In the genomic region with DNA sequence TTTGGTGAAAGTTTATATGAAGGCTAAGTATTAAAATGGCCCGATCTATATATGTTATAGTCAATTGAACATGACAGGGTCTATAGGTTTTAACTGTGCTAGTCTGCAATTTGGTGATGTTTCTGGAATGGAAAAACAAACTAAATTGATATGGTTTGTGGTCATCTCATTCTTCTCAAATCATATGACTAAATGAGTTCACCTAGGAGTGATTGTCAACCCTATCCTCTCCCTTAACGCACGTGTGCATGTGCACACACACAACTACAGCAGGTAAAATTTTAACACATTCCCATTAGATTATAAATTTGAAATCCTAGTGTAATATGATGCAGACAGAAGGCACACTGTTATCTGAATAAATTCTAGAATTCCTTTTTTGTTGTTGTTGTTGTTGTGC, we compare ENCODE assay signal across 25 cellular contexts. TPM values are rescaled to one million over a fixed set of nuclear protein-coding genes. Genes with fewer than 3 reads are reported as not detected.
DNase-seq lines count a peak whose midpoint lies in the region; ATAC-seq and TF ChIP-seq lines count a peak whose summit lies in the region.
"Had no signal": no experiment of that assay in that cellular context is flagged by ENCODE, and none has a peak within 500 bp of the region (broad histone marks: within the 10 kb centered on the region; RNA-seq: fewer than 3 reads in every experiment).

No MANE protein-coding gene starts in this region.

- 100% methylated on average over 3 of the region's 3 CpGs for WGBS in mammary epithelial cell (ENCODE audit: low coverage, missing lambda C conversion rate)

- H3K9me3 ChIP-seq in PC-3 (ENCODE audit: low read length) (no peaks in the 10 kb centered on the region), mammary epithelial cell (replicated peaks; ENCODE audit: insufficient read depth, low read length) (no peaks in the 10 kb centered on the region), gastrocnemius medialis (no peaks in the 10 kb centered on the region)
- H3K9me3 ChIP-seq: left ventricle myocardium inferior, neutrophil, psoas muscle had no signal

- H4K20me1 ChIP-seq in PC-3 (ENCODE audit: low read length) = 0 out of 2 replicates have a peak, but pooled peaks cover 7% of the 10 kb centered on the region
- no peaks in the 10 kb centered on the region for H4K20me1 ChIP-seq in mammary epithelial cell (ENCODE audit: insufficient read depth, low read length)

- no peaks in the 10 kb centered on the region for H3K27me3 ChIP-seq in PC-3 (ENCODE audit: low read length)
- H3K27me3 ChIP-seq in mammary epithelial cell (ENCODE audit: insufficient read depth, low read length) = no peaks in the 10 kb centered on the region
- H3K27me3 ChIP-seq in gastrocnemius medialis = no peaks in the 10 kb centered on the region
- H3K27me3 ChIP-seq: neutrophil had no signal

- H3K79me2 ChIP-seq in PC-3 (ENCODE audit: low read length) (peaks cover 7% of the 10 kb centered on the region), mammary epithelial cell (ENCODE audit: insufficient read depth, low read length) (peaks cover 17% of the 10 kb centered on the region)

- H3K36me3 Mint-ChIP-seq in activated CD4-positive, alpha-beta memory T cell treated with anti-CD3 and anti-CD28 coated beads, Interleukin-2, amount 10 ng/mL, durations not matched to agents 7 days and 5 days (ENCODE audit: low read depth) = peaks cover 91% of the 10 kb centered on the region
- peaks cover 71% of the 10 kb centered on the region for H3K36me3 Mint-ChIP-seq in activated CD4-positive, alpha-beta memory T cell treated with anti-CD3 and anti-CD28 coated beads for 36 hours
- peaks cover 28 to 45% of the 10 kb centered on the region in 2 donors for H3K36me3 Mint-ChIP-seq in stimulated activated naive B cell treated with anti-CD40 and anti-IgM and Interleukin-4, amounts not matched to agents 10 μg/mL and 1 μg/mL and 100 μg/mL, for 72 hours
- peaks cover 82% of the 10 kb centered on the region for H3K36me3 Mint-ChIP-seq in T-helper 2 cell treated with Interferon-gamma antibody and Interleukin-4, amounts not matched to agents 5 μg/mL and 100 μg/mL, for 36 hours (ENCODE audit: low read depth)

- in situ Hi-C loops in mammary epithelial cell (cut with MboI; ENCODE audit: low sequenced_read_pairs in 2 of 2) = no loop called here
- in situ Hi-C loops in gastrocnemius medialis (cut with MboI; ENCODE audit: low sequenced_read_pairs in 4 of 4) = loop anchor here in 1 of 4 donors (10.0 kb wide), 1 partner anchor 71 kb away; no protein-coding TSS in a partner anchor

- H3K9me2 ChIP-seq in PC-3 (replicated peaks; ENCODE audit: low read length) = no peaks in the 10 kb centered on the region; the same call in 1 of the 2 replicates

- 0 out of 2 replicates have a peak overlapping the region, but pooled peaks have one; percentile 6 for H3K9ac ChIP-seq in PC-3 (ENCODE audit: low read length)
- H3K9ac ChIP-seq in mammary epithelial cell (ENCODE audit: insufficient read depth, low read length) = no peak overlapping the region

- H3K4me1 ChIP-seq in PC-3 (ENCODE audit: insufficient read depth, low read length) = peaks cover 31% of the 10 kb centered on the region
- H3K4me1 ChIP-seq in mammary epithelial cell (ENCODE audit: insufficient read depth, low read length) = peaks cover 20% of the 10 kb centered on the region
- peaks cover 5 to 18% of the 10 kb centered on the region in 2 donors for H3K4me1 ChIP-seq in gastrocnemius medialis

- no peak overlapping the region for H3K4me3 Mint-ChIP-seq in activated CD4-positive, alpha-beta memory T cell treated with anti-CD3 and anti-CD28 coated beads, Interleukin-2, amount 10 ng/mL, durations not matched to agents 7 days and 5 days
- H3K4me3 Mint-ChIP-seq in activated CD4-positive, alpha-beta memory T cell treated with anti-CD3 and anti-CD28 coated beads for 36 hours = no peak overlapping the region
- no peak overlapping the region for H3K4me3 Mint-ChIP-seq in stimulated activated naive B cell treated with anti-CD40 and anti-IgM and Interleukin-4, amounts not matched to agents 10 μg/mL and 1 μg/mL and 100 μg/mL, for 72 hours
- no peak overlapping the region for H3K4me3 Mint-ChIP-seq in T-helper 2 cell treated with Interferon-gamma antibody and Interleukin-4, amounts not matched to agents 5 μg/mL and 100 μg/mL, for 36 hours
- H3K4me3 Mint-ChIP-seq: CD8-positive, alpha-beta T cell; dendritic cell treated with granulocyte-macrophage colony-stimulating factor and Interleukin-4, amounts not matched to agents 40 ng/mL and 50 ng/mL, for 4 days; naive B cell had no signal

- no peak overlapping the region for H2AFZ ChIP-seq in PC-3 (ENCODE audit: low read length)
- no peak overlapping the region for H2AFZ ChIP-seq in mammary epithelial cell (ENCODE audit: low read depth, low read length)

- H3K4me1 Mint-ChIP-seq in activated CD4-positive, alpha-beta memory T cell treated with anti-CD3 and anti-CD28 coated beads, Interleukin-2, amount 10 ng/mL, durations not matched to agents 7 days and 5 days = peaks cover 75% of the 10 kb centered on the region
- H3K4me1 Mint-ChIP-seq in activated CD4-positive, alpha-beta memory T cell treated with anti-CD3 and anti-CD28 coated beads for 36 hours (ENCODE audit: low read depth) = peaks cover 45% of the 10 kb centered on the region
- H3K4me1 Mint-ChIP-seq in stimulated activated naive B cell treated with anti-CD40 and anti-IgM and Interleukin-4, amounts not matched to agents 10 μg/mL and 1 μg/mL and 100 μg/mL, for 72 hours = peaks cover 5 to 6% of the 10 kb centered on the region in 2 donors
- peaks cover 63% of the 10 kb centered on the region for H3K4me1 Mint-ChIP-seq in T-helper 2 cell treated with Interferon-gamma antibody and Interleukin-4, amounts not matched to agents 5 μg/mL and 100 μg/mL, for 36 hours (ENCODE audit: low read depth)

- intact Hi-C loops in activated CD4-positive, alpha-beta memory T cell treated with anti-CD3 and anti-CD28 coated beads for 36 hours (cut with micrococcal nuclease) = no loop called here
- intact Hi-C loops in PC-3 (cut with micrococcal nuclease) = loop anchor here (1.0 to 2.0 kb wide), 3 partner anchors 9 to 475 kb away; partner anchors contain the start of gene CLDND1
- intact Hi-C loops in mammary epithelial cell (cut with micrococcal nuclease) = loop anchor here (1.0 to 2.0 kb wide), 3 partner anchors 9 to 67 kb away; partner anchors contain the start of gene CLDND1
- intact Hi-C loops in gastrocnemius medialis (cut with DNase I; ENCODE audit: low total_unique reads) = no loop called here

- TF ChIP-seq CTCF in PC-3 (conservative IDR thresholded peaks at IDR 0.05; ENCODE audit: low read depth, low read length) (no peak), mammary epithelial cell (conservative IDR thresholded peaks at IDR 0.05 in 1 of 2, IDR thresholded peaks at IDR 0.05 in 1 of 2; ENCODE audit: extremely low read depth in 1 of 2, insufficient read depth in 1 of 2, low read depth in 1 of 2, low read length in 2 of 2) (no peak), gastrocnemius medialis (IDR thresholded peaks at IDR 0.05 in 4 of 5, conservative IDR thresholded peaks at IDR 0.05 in 1 of 5) (no peak), omental fat pad (IDR thresholded peaks at IDR 0.05) (no peak)

- no peak for DNase-seq in activated CD4-positive, alpha-beta memory T cell treated with anti-CD3 and anti-CD28 coated beads, Interleukin-2, amount 10 ng/mL, durations not matched to agents 7 days and 5 days
- DNase-seq in activated CD4-positive, alpha-beta memory T cell treated with anti-CD3 and anti-CD28 coated beads for 36 hours = no peak
- DNase-seq in PC-3 = no peak
- no peak for DNase-seq in mammary epithelial cell
- DNase-seq in gastrocnemius medialis = no peak
- DNase-seq in stimulated activated naive B cell treated with anti-CD40 and anti-IgM and Interleukin-4, amounts not matched to agents 10 μg/mL and 1 μg/mL and 100 μg/mL, for 72 hours = no peak
- no peak for DNase-seq in T-helper 2 cell treated with Interferon-gamma antibody and Interleukin-4, amounts not matched to agents 5 μg/mL and 100 μg/mL, for 36 hours (ENCODE audit: low spot score)
- DNase-seq in omental fat pad (ENCODE audit: low spot score) = no peak
- DNase-seq: activated naive CD4-positive, alpha-beta T cell; CD8-positive, alpha-beta T cell; KBM-7; left ventricle myocardium inferior; MM.1S; naive B cell; NCI-H1417 treated with DMSO at 0.1 percent for 48 hours; NCI-H2081; NCI-H345; SHP77 had no signal

- H3K36me3 ChIP-seq in PC-3 (ENCODE audit: low read depth, low read length) (peaks cover 23% of the 10 kb centered on the region), mammary epithelial cell (ENCODE audit: insufficient read depth, low read length) (peaks cover 15% of the 10 kb centered on the region), gastrocnemius medialis (peaks cover 0 to 38% of the 10 kb centered on the region in 2 donors)

- no peaks in the 10 kb centered on the region for H3K27me3 Mint-ChIP-seq in activated CD4-positive, alpha-beta memory T cell treated with anti-CD3 and anti-CD28 coated beads, Interleukin-2, amount 10 ng/mL, durations not matched to agents 7 days and 5 days
- H3K27me3 Mint-ChIP-seq in activated CD4-positive, alpha-beta memory T cell treated with anti-CD3 and anti-CD28 coated beads for 36 hours = no peaks in the 10 kb centered on the region
- no peaks in the 10 kb centered on the region for H3K27me3 Mint-ChIP-seq in stimulated activated naive B cell treated with anti-CD40 and anti-IgM and Interleukin-4, amounts not matched to agents 10 μg/mL and 1 μg/mL and 100 μg/mL, for 72 hours
- H3K27me3 Mint-ChIP-seq in T-helper 2 cell treated with Interferon-gamma antibody and Interleukin-4, amounts not matched to agents 5 μg/mL and 100 μg/mL, for 36 hours (ENCODE audit: low read depth) = no peaks in the 10 kb centered on the region
- H3K27me3 Mint-ChIP-seq: dendritic cell treated with granulocyte-macrophage colony-stimulating factor and Interleukin-4, amounts not matched to agents 40 ng/mL and 50 ng/mL, for 4 days; naive B cell had no signal

- BruUV-seq in PC-3 (replicated peaks; lab: Mats Ljungman, UMichigan) (no TSS peak), mammary epithelial cell (replicated peaks; lab: Mats Ljungman, UMichigan) (no TSS peak)

- dilution Hi-C loops in mammary epithelial cell (cut with HindIII; ENCODE audit: low sequenced_read_pairs) = no loop called here

- H3K27ac Mint-ChIP-seq in activated CD4-positive, alpha-beta memory T cell treated with anti-CD3 and anti-CD28 coated beads, Interleukin-2, amount 10 ng/mL, durations not matched to agents 7 days and 5 days = peak overlapping the region; percentile 8
- no peak overlapping the region for H3K27ac Mint-ChIP-seq in activated CD4-positive, alpha-beta memory T cell treated with anti-CD3 and anti-CD28 coated beads for 36 hours
- H3K27ac Mint-ChIP-seq in stimulated activated naive B cell treated with anti-CD40 and anti-IgM and Interleukin-4, amounts not matched to agents 10 μg/mL and 1 μg/mL and 100 μg/mL, for 72 hours = no peak overlapping the region
- no peak overlapping the region for H3K27ac Mint-ChIP-seq in T-helper 2 cell treated with Interferon-gamma antibody and Interleukin-4, amounts not matched to agents 5 μg/mL and 100 μg/mL, for 36 hours
- H3K27ac Mint-ChIP-seq: CD8-positive, alpha-beta T cell; dendritic cell treated with granulocyte-macrophage colony-stimulating factor and Interleukin-4, amounts not matched to agents 40 ng/mL and 50 ng/mL, for 4 days; naive B cell had no signal

- POLR2A ChIA-PET in activated CD4-positive, alpha-beta memory T cell treated with anti-CD3 and anti-CD28 coated beads, Interleukin-2, amount 10 ng/mL, durations not matched to agents 7 days and 5 days (lab: Charles Lee) = interaction anchor here (1.1 to 13.8 kb wide), 9 partner anchors 9 to 80 kb away, joined by 3 to 372 read pairs (median 7); partner anchors contain the start of genes CLDND1 and CPOX
- POLR2A ChIA-PET in activated CD4-positive, alpha-beta memory T cell treated with anti-CD3 and anti-CD28 coated beads for 36 hours (lab: Charles Lee) = no interaction called here
- POLR2A ChIA-PET in PC-3 (lab: Charles Lee; ENCODE audit: unreplicated experiment) = interaction anchor here (0.6 to 0.7 kb wide), 2 partner anchors 62 to 71 kb away, joined by 5 read pairs; no protein-coding TSS in a partner anchor

- no peak overlapping the region for H3K4me3 ChIP-seq in PC-3 (ENCODE audit: low read length)
- no peak overlapping the region for H3K4me3 ChIP-seq in mammary epithelial cell (replicated peaks in 1 of 3; ENCODE audit: insufficient read depth in 1 of 3, low read depth in 2 of 3, low read length in 3 of 3)
- H3K4me3 ChIP-seq in gastrocnemius medialis = no peak overlapping the region
- H3K4me3 ChIP-seq: left ventricle myocardium inferior, psoas muscle had no signal

- CTCF ChIA-PET in activated CD4-positive, alpha-beta memory T cell treated with anti-CD3 and anti-CD28 coated beads, Interleukin-2, amount 10 ng/mL, durations not matched to agents 7 days and 5 days (lab: Charles Lee) = interaction anchor here (1.6 kb wide), 1 partner anchor 59 kb away, joined by 5 read pairs; no protein-coding TSS in a partner anchor
- CTCF ChIA-PET in activated CD4-positive, alpha-beta memory T cell treated with anti-CD3 and anti-CD28 coated beads for 36 hours (lab: Charles Lee) = interaction anchor here (0.6 to 0.7 kb wide), 2 partner anchors 169 to 412 kb away, joined by 3 to 4 read pairs; no protein-coding TSS in a partner anchor
- CTCF ChIA-PET in PC-3 (lab: Charles Lee) (interaction anchor here (0.5 kb wide), 1 partner anchor 301 kb away, joined by 3 read pairs; no protein-coding TSS in a partner anchor), mammary epithelial cell (lab: Charles Lee; ENCODE audit: low non-redundant PET) (no interaction called here)

- peaks cover 11% of the 10 kb centered on the region for H3F3A ChIP-seq in PC-3 (ENCODE audit: low read length, unreplicated experiment)

- H3K9me3 Mint-ChIP-seq in activated CD4-positive, alpha-beta memory T cell treated with anti-CD3 and anti-CD28 coated beads, Interleukin-2, amount 10 ng/mL, durations not matched to agents 7 days and 5 days = no peaks in the 10 kb centered on the region
- no peaks in the 10 kb centered on the region for H3K9me3 Mint-ChIP-seq in activated CD4-positive, alpha-beta memory T cell treated with anti-CD3 and anti-CD28 coated beads for 36 hours
- H3K9me3 Mint-ChIP-seq in stimulated activated naive B cell treated with anti-CD40 and anti-IgM and Interleukin-4, amounts not matched to agents 10 μg/mL and 1 μg/mL and 100 μg/mL, for 72 hours = no peaks in the 10 kb centered on the region
- H3K9me3 Mint-ChIP-seq in T-helper 2 cell treated with Interferon-gamma antibody and Interleukin-4, amounts not matched to agents 5 μg/mL and 100 μg/mL, for 36 hours = no peaks in the 10 kb centered on the region
- H3K9me3 Mint-ChIP-seq: CD8-positive, alpha-beta T cell; dendritic cell treated with granulocyte-macrophage colony-stimulating factor and Interleukin-4, amounts not matched to agents 40 ng/mL and 50 ng/mL, for 4 days; naive B cell had no signal

- ATAC-seq in PC-3 (no peak), gastrocnemius medialis (no peak), omental fat pad (ENCODE audit: low FRiP score) (no peak)
- ATAC-seq in stimulated activated naive B cell treated with anti-CD40 and anti-IgM and Interleukin-4, amounts not matched to agents 10 μg/mL and 1 μg/mL and 100 μg/mL, for 72 hours (replicated peaks) = no peak
- ATAC-seq: CD8-positive, alpha-beta T cell had no signal

- no peak for TF ChIP-seq POLR2A in gastrocnemius medialis (IDR thresholded peaks at IDR 0.05)

- H3K4me2 ChIP-seq in PC-3 (ENCODE audit: low read length) = peak overlapping the region; percentile 63
- H3K4me2 ChIP-seq in mammary epithelial cell (ENCODE audit: insufficient read depth, low read depth, low read length) = no peak overlapping the region

- H3K27ac ChIP-seq in PC-3 (ENCODE audit: low read length) (peak overlapping the region; percentile 77), mammary epithelial cell (ENCODE audit: insufficient read depth, low read depth, low read length) (peak overlapping the region; percentile 11), gastrocnemius medialis (peak overlapping the region; percentile 19 to 43 (median 26))
- H3K27ac ChIP-seq: left ventricle myocardium inferior, neutrophil, psoas muscle, VCaP had no signal

RNA-seq across cellular contexts. Expression of gene CLDND1, which starts 9.0 kb away (rescaled TPM):
- total RNA-seq in activated CD4-positive, alpha-beta memory T cell treated with anti-CD3 and anti-CD28 coated beads, Interleukin-2, amount 10 ng/mL, durations not matched to agents 7 days and 5 days = 100 to 1,000 TPM; 673 to 683 TPM
- 100 to 1,000 TPM; 199 to 208 TPM for total RNA-seq in activated CD4-positive, alpha-beta memory T cell treated with anti-CD3 and anti-CD28 coated beads for 36 hours
- total RNA-seq in PC-3 (2014; rRNA removed) = 76.4 and 81.1 TPM in 2 replicates
- total RNA-seq in mammary epithelial cell = 10 to 100 TPM; 76.9 to 90.0 TPM
- polyA plus RNA-seq in mammary epithelial cell = 72.5 TPM
- polyA minus RNA-seq in mammary epithelial cell = 43.8 TPM
- 100 to 1,000 TPM in 1 of 4 donors, 10 to 100 TPM in 3; 47.5 to 115 (median 87.2) TPM for total RNA-seq in gastrocnemius medialis
- 100 to 1,000 TPM; 116 to 155 (median 139) TPM for total RNA-seq in omental fat pad

RNA-seq across cellular contexts. Expression of gene OR5K2, which starts 16.3 kb away (rescaled TPM):
- not detected for total RNA-seq in activated CD4-positive, alpha-beta memory T cell treated with anti-CD3 and anti-CD28 coated beads, Interleukin-2, amount 10 ng/mL, durations not matched to agents 7 days and 5 days
- total RNA-seq in activated CD4-positive, alpha-beta memory T cell treated with anti-CD3 and anti-CD28 coated beads for 36 hours = not detected
- total RNA-seq in PC-3 (2014; rRNA removed) (not detected in 2 replicates), mammary epithelial cell (not detected), gastrocnemius medialis (not detected), omental fat pad (not detected)
- polyA plus RNA-seq in mammary epithelial cell = not detected
- not detected for polyA minus RNA-seq in mammary epithelial cell
- total RNA-seq: A172; CD8-positive, alpha-beta T cell; glomerular endothelial cell; left ventricle myocardium inferior; OCI-LY7; psoas muscle had no signal
- polyA plus RNA-seq: psoas muscle had no signal

RNA-seq across cellular contexts. Expression of gene GPR15, which starts 18.0 kb away (rescaled TPM):
- 100 to 1,000 TPM; 111 TPM for total RNA-seq in activated CD4-positive, alpha-beta memory T cell treated with anti-CD3 and anti-CD28 coated beads, Interleukin-2, amount 10 ng/mL, durations not matched to agents 7 days and 5 days
- 1 to 10 TPM; 2.8 to 3.0 TPM for total RNA-seq in activated CD4-positive, alpha-beta memory T cell treated with anti-CD3 and anti-CD28 coated beads for 36 hours
- total RNA-seq in PC-3 (2014; rRNA removed) (not detected in 2 replicates), mammary epithelial cell (not detected), gastrocnemius medialis (not detected), omental fat pad (under 1 TPM in 1 of 4 donors, not detected in 3; 0.44 TPM)
- not detected for polyA plus RNA-seq in mammary epithelial cell
- polyA minus RNA-seq in mammary epithelial cell = not detected
- total RNA-seq: A172, glomerular endothelial cell, left ventricle myocardium inferior, psoas muscle had no signal
- polyA plus RNA-seq: psoas muscle had no signal

RNA-seq across cellular contexts. Expression of gene OR5K1, which starts 50.7 kb away (rescaled TPM):
- not detected for total RNA-seq in activated CD4-positive, alpha-beta memory T cell treated with anti-CD3 and anti-CD28 coated beads, Interleukin-2, amount 10 ng/mL, durations not matched to agents 7 days and 5 days
- not detected for total RNA-seq in activated CD4-positive, alpha-beta memory T cell treated with anti-CD3 and anti-CD28 coated beads for 36 hours
- total RNA-seq in PC-3 (2014; rRNA removed) (not detected in 2 replicates), mammary epithelial cell (not detected), gastrocnemius medialis (not detected), omental fat pad (not detected)
- polyA plus RNA-seq in mammary epithelial cell = not detected
- polyA minus RNA-seq in mammary epithelial cell = not detected
- total RNA-seq: A172; CD8-positive, alpha-beta T cell; glomerular endothelial cell; left ventricle myocardium inferior; OCI-LY7; psoas muscle had no signal
- polyA plus RNA-seq: psoas muscle had no signal

Comparison
In these comparisons a context has a peak if more than half of its experiments do, and no peak if none do; other contexts are left out.
1. RNA of gene GPR15, which starts 18.0 kb away (total RNA-seq): 111 TPM in activated CD4-positive, alpha-beta memory T cell treated with anti-CD3 and anti-CD28 coated beads, Interleukin-2, amount 10 ng/mL, durations not matched to agents 7 days and 5 days; 2.8 to 3.0 TPM in activated CD4-positive, alpha-beta memory T cell treated with anti-CD3 and anti-CD28 coated beads for 36 hours, 0.44 TPM in omental fat pad, not detected in PC-3, not detected in mammary epithelial cell and not detected in gastrocnemius medialis; every median in the first group is over 10 times any median in the second.
2. H3K27ac ChIP-seq: peak in every context shown above with its lines; median percentile 77 in PC-3; 26 in gastrocnemius medialis; 11 in mammary epithelial cell.
3. intact Hi-C loops: an anchor here in PC-3 (1.0 to 2.0 kb wide) and mammary epithelial cell (1.0 to 2.0 kb wide); none called in activated CD4-positive, alpha-beta memory T cell treated with anti-CD3 and anti-CD28 coated beads for 36 hours and gastrocnemius medialis.